In genomic region chr12:76031414-76032042, GRCh38 we compare ENCODE assay signal across 8 cellular contexts. TPM values are rescaled to one million over a fixed set of nuclear protein-coding genes. Genes with fewer than 3 reads are reported as not detected.
DNase-seq lines count a peak whose midpoint lies in the region; ATAC-seq, FAIRE-seq and TF ChIP-seq lines count a peak whose summit lies in the region.

PHLDA1 (minus strand) TSS chr12:76031776.

- H3K4me3 ChIP-seq in keratinocyte (ENCODE audit: control insufficient read depth in 2 of 3, extremely low read depth in 1 of 3, insufficient read depth in 2 of 3, low read depth in 1 of 3, low read length in 3 of 3), result peak within 1 kb of the TSS; percentile 94 to 98 (median 96)

- DNase-seq in AG20443 (ENCODE audit: low spot score) (peak; percentile 96), NCI-H345 treated with DMSO at 0.1 percent for 48 hours (lab: John Stamatoyannopoulos, UW; ENCODE audit: unreplicated experiment) (peak; percentile 40), keratinocyte (ENCODE audit: low read depth, low spot score) (peak; percentile 58)
- peak; percentile 86 for DNase-seq in activated CD4-positive, CD25-positive, alpha-beta regulatory T cell treated with anti-CD3 and anti-CD28 coated beads, Interleukin-2, amount 50 U/mL, for 16 hours (ENCODE audit: low read depth, low spot score)
- peak; percentile 84 to 89 for DNase-seq in central memory CD8-positive, alpha-beta T cell (ENCODE audit: low spot score in 2 of 2)
- peak; percentile 90 to 92 for DNase-seq in stimulated activated CD4-positive, alpha-beta T cell treated with anti-CD3 and anti-CD28 coated beads, Interleukin-15, amount 100 ng/mL, for 1 hour (ENCODE audit: low read depth in 1 of 2, low spot score in 1 of 2)

- peak within 1 kb of the TSS; percentile 85 for H3K4me2 ChIP-seq in keratinocyte (ENCODE audit: control insufficient read depth, extremely low read depth, insufficient read depth, low read depth, low read length)

- peaks cover 4 to 22% of the 10 kb centered on the region in 2 experiments for H3K36me3 ChIP-seq in keratinocyte (ENCODE audit: control insufficient read depth in 2 of 2, extremely low read depth in 1 of 2, insufficient read depth in 2 of 2, low read length in 2 of 2)

- no peaks in the 10 kb centered on the region for H3K27me3 Mint-ChIP-seq in central memory CD8-positive, alpha-beta T cell

- H3K9ac ChIP-seq in keratinocyte (ENCODE audit: control insufficient read depth, extremely low read depth, insufficient read depth, low read length), result peak within 1 kb of the TSS; percentile 95

- TF ChIP-seq CTCF in keratinocyte (optimal IDR thresholded peaks at IDR 0.05 in 1 of 3, IDR thresholded peaks at IDR 0.05 in 1 of 3, conservative IDR thresholded peaks at IDR 0.05 in 1 of 3; ENCODE audit: extremely low read depth in 1 of 3, insufficient read depth in 2 of 3, low read length in 3 of 3), result peak in 2 of 3 experiments; percentile 34 to 63

- peaks cover 22% of the 10 kb centered on the region for H3K36me3 Mint-ChIP-seq in central memory CD8-positive, alpha-beta T cell (ENCODE audit: insufficient read depth)

- H3K9me1 ChIP-seq in keratinocyte (ENCODE audit: control insufficient read depth, extremely low read depth, insufficient read depth, low read length), result no peaks in the 10 kb centered on the region

- dilution Hi-C loops in keratinocyte (cut with MboI; ENCODE audit: extremely low pct_ligation_motif_present, low sequenced_read_pairs), result no loop called here

- H4K20me1 ChIP-seq in keratinocyte (ENCODE audit: control insufficient read depth, extremely low read depth, insufficient read depth, low read length), result peaks cover 9% of the 10 kb centered on the region

- H3K4me1 ChIP-seq in keratinocyte (ENCODE audit: control insufficient read depth, extremely low read depth, insufficient read depth, low read length), result peaks cover 9% of the 10 kb centered on the region

- H3K27ac Mint-ChIP-seq in central memory CD8-positive, alpha-beta T cell (ENCODE audit: low read depth), result peak within 1 kb of the TSS; percentile 95

- H3K27me3 ChIP-seq in keratinocyte (ENCODE audit: control insufficient read depth, extremely low read depth, insufficient read depth, low read length), result no peaks in the 10 kb centered on the region

- peaks cover 25% of the 10 kb centered on the region for H3K4me1 Mint-ChIP-seq in central memory CD8-positive, alpha-beta T cell

- ATAC-seq in GM19025 (IDR thresholded peaks at IDR 0.05; ENCODE audit: low read depth, unreplicated experiment) (peak; percentile 81), HG03342 (IDR thresholded peaks at IDR 0.05; ENCODE audit: unreplicated experiment) (peak; percentile 80)
- peak; percentile 85 for ATAC-seq in central memory CD8-positive, alpha-beta T cell (replicated peaks; ENCODE audit: extremely low read depth, poor library complexity, severe bottlenecking)

- H2AFZ ChIP-seq in keratinocyte (ENCODE audit: control insufficient read depth, low read length), result no peak within 1 kb of the TSS

- H3K79me2 ChIP-seq in keratinocyte (ENCODE audit: control insufficient read depth, insufficient read depth, low read length), result peaks cover 43% of the 10 kb centered on the region

- H3K9me3 ChIP-seq in keratinocyte (ENCODE audit: control insufficient read depth, low read depth, low read length), result no peaks in the 10 kb centered on the region

- peak within 1 kb of the TSS; percentile 93 for H3K4me3 Mint-ChIP-seq in central memory CD8-positive, alpha-beta T cell

- H3K27ac ChIP-seq in keratinocyte (ENCODE audit: control insufficient read depth, insufficient read depth, low read length), result peak within 1 kb of the TSS; percentile 94

- FAIRE-seq in keratinocyte (lab: Jason Lieb, UNC), result no peak

- no peaks in the 10 kb centered on the region for H3K9me3 Mint-ChIP-seq in central memory CD8-positive, alpha-beta T cell

RNA-seq across cellular contexts. Expression of gene PHLDA1, which starts in this region (rescaled TPM):
- polyA plus RNA-seq in keratinocyte, result 107 to 144 TPM (median 118 TPM) in 3 replicates
- 49.0 TPM for polyA plus RNA-seq in keratinocyte (2011; ENCODE audit: low read depth)
- 87.1 and 90.4 TPM in 2 replicates for polyA plus RNA-seq in keratinocyte (2011; cell fraction: cytosol; rRNA removed)
- 128 and 137 TPM in 2 replicates for polyA plus RNA-seq in keratinocyte (2011; cell fraction: nucleus; rRNA removed)
- 113 and 158 TPM in 2 replicates for polyA plus RNA-seq in keratinocyte (2012; ENCODE audit: low replicate concordance)
- polyA minus RNA-seq in keratinocyte, result 52.6 to 84.2 TPM (median 78.2 TPM) in 3 replicates
- 201 TPM for polyA minus RNA-seq in keratinocyte (2011; cell fraction: cytosol; rRNA and poly(A)+ RNA removed)
- polyA minus RNA-seq in keratinocyte (2011; cell fraction: nucleus; rRNA and poly(A)+ RNA removed), result 108 and 134 TPM in 2 replicates

Comparison
In these comparisons a context has a peak if more than half of its experiments do, and no peak if none do; other contexts are left out.
1. Peak in every context shown above with its lines: DNase-seq, ATAC-seq, H3K4me3 ChIP-seq and H3K27ac ChIP-seq.
2. DNase-seq: peak in every context shown above with its lines; median percentile 96 in AG20443; 91 in stimulated activated CD4-positive, alpha-beta T cell treated with anti-CD3 and anti-CD28 coated beads, Interleukin-15, amount 100 ng/mL, for 1 hour; 86 in central memory CD8-positive, alpha-beta T cell; 86 in activated CD4-positive, CD25-positive, alpha-beta regulatory T cell treated with anti-CD3 and anti-CD28 coated beads, Interleukin-2, amount 50 U/mL, for 16 hours; 58 in keratinocyte; 40 in NCI-H345 treated with DMSO at 0.1 percent for 48 hours.